8 cellular contexts compared by ENCODE assay signal in the genomic region with DNA sequence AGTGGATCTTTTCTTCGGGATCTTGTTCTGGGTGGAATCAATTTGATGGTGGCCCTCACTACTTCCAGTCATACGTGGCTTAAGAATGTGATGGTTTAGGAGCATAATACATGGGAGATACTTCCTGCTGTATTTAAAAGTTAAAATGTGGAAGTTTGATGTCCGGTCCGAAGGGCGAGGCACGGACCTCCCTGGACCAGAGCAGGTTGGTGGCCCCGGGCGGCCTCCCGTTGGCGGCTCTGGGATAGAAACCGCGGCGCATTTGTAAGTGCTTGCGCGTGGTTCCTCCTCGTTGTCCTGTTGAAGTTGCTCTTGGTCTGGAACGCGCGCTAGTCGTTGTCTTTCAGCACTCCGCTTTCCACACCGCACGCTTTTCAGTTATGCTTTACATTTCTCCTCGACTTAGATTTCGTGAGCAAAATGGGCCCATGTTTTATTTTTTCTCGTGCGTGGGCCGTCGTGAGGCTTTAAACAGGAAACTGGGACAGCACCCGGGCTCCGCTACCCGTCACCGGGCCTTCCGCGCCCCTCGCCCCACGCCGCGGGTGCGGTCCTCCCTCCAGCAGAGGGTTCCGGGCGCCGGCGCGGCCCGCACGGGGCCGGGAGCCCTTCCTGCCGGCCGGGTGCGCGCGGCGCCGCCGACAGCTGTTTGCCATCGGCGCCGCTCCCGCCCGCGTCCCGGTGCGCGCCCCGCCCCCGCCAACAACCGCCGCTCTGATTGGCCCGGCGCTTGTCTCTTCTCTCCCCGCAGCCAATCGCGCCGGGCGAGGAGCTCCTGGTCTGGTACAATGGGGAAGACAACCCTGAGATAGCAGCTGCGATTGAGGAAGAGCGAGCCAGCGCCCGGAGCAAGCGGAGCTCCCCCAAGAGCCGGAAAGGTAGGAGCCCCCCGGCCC. TPM values are rescaled to one million over a fixed set of nuclear protein-coding genes. Genes with fewer than 3 reads are reported as not detected.
DNase-seq lines count a peak whose midpoint lies in the region; ATAC-seq lines count a peak whose summit lies in the region.

No MANE protein-coding gene starts in this region.

- H3K4me2 ChIP-seq in BLaER1 = peak overlapping the region; percentile 86

- peak overlapping the region; percentile 92 for H3K4me3 ChIP-seq in BLaER1

- peaks cover 42% of the 10 kb centered on the region for H3K36me3 ChIP-seq in BLaER1

- H3K9me3 ChIP-seq in BLaER1 = no peaks in the 10 kb centered on the region

- H3K27me3 ChIP-seq in BLaER1 = no peaks in the 10 kb centered on the region

- H3K4me1 ChIP-seq in BLaER1 = peaks cover 47% of the 10 kb centered on the region

- peaks cover 45% of the 10 kb centered on the region for H4K20me1 ChIP-seq in BLaER1

- intact Hi-C loops in left colon (cut with DNase I, micrococcal nuclease) = no loop called here

- H3K27ac ChIP-seq in BLaER1 (peak overlapping the region; percentile 89), cingulate gyrus (ENCODE audit: low read depth, low read length) (peak overlapping the region; percentile 78)

- H3K9ac ChIP-seq in BLaER1 = peak overlapping the region; percentile 93

- DNase-seq in GM19240 (ENCODE audit: insufficient read length, low spot score) = peak; percentile 86
- DNase-seq in NCI-H510A treated with DMSO at 0.1 percent for 48 hours (lab: John Stamatoyannopoulos, UW) = peak; percentile 96
- DNase-seq in activated CD4-positive, alpha-beta T cell treated with anti-CD3 and anti-CD28 coated beads for 4 hours = peak; percentile 94 to 96
- DNase-seq in left colon = peak; percentile 97 to 98
- DNase-seq in stimulated activated CD4-positive, alpha-beta T cell treated with anti-CD3 and anti-CD28 coated beads, Interleukin-1b, Interleukin-23, amount 100 ng/mL, for 4 hours (ENCODE audit: low read depth in 2 of 2) = peak; percentile 91 to 94

- ATAC-seq in HG03457 (IDR thresholded peaks at IDR 0.05; ENCODE audit: unreplicated experiment) (peak; percentile 64), left colon (peak; percentile 91)

RNA-seq across cellular contexts. Expression of a gene that starts 48.9 kb away (rescaled TPM):
- 10 to 100 TPM; 33.3 to 33.8 TPM for total RNA-seq in left colon

Comparison
In these comparisons a context has a peak if more than half of its experiments do, and no peak if none do; other contexts are left out.
1. Peak in every context shown above with its lines: DNase-seq, ATAC-seq, H3K4me3 ChIP-seq and H3K27ac ChIP-seq.